23 cellular contexts compared by ENCODE assay signal in the genomic region with DNA sequence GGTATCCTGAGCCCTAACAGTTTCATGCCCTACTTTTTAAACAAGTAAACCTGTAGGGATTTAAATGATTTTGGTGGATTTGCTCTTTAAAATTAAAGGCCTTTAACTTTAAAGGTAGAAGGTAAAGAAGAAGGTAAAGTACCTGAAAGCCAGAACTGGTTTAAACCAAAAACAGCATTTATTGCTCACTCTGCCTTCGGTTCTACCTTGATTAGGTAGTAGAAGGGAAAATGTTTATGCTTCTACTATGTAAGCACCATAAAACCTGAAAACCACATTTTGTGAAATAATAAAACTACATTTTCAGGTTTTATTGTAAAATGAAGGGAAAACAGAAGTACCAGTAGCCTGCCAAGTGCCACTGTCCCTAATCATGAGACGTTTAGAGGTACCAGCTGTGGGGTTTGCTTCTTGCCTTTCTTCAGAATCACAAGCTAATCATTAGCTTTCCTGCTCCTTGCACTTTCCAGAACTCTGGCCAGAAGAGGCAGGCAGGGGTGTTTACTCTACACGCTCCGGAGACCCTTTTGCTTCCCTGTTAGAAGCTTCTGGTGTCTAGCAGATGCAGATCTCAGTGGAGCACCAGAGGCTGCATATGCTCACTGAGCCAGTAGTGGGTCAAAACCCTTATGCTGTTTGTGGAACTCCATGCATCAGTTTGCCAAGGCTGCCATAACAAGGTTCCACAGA. TPM values are rescaled to one million over a fixed set of nuclear protein-coding genes. Genes with fewer than 3 reads are reported as not detected.
DNase-seq lines count a peak whose midpoint lies in the region; ATAC-seq and TF ChIP-seq lines count a peak whose summit lies in the region.
"Had no signal": no experiment of that assay in that cellular context is flagged by ENCODE, and none has a peak within 500 bp of the region (broad histone marks: within the 10 kb centered on the region; RNA-seq: fewer than 3 reads in every experiment).

No MANE protein-coding gene starts in this region.

- peaks cover 26% of the 10 kb centered on the region for H3K4me1 Mint-ChIP-seq in nephron progenitor cell
- H3K4me1 Mint-ChIP-seq in activated naive CD8-positive, alpha-beta T cell treated with anti-CD3 and anti-CD28 coated beads, Interleukin-2, amount 50 U/mL, for 24 hours, result peaks cover 20% of the 10 kb centered on the region

- TF ChIP-seq POLR2A in body of pancreas (IDR thresholded peaks at IDR 0.05), result no peak
- no peak for TF ChIP-seq POLR2A in transverse colon (IDR thresholded peaks at IDR 0.05)

- H3K36me3 ChIP-seq in body of pancreas (replicated peaks in 1 of 2; ENCODE audit: insufficient read depth in 1 of 2, low read depth in 2 of 2) (no peaks in the 10 kb centered on the region), transverse colon (no peaks in the 10 kb centered on the region)
- H3K36me3 ChIP-seq: MG63 had no signal

- in situ Hi-C loops in transverse colon (cut with MboI; ENCODE audit: low pct_ligation_motif_present in 1 of 4, low pct_unique_long_range_greater_than_20kb in 1 of 4, low sequenced_read_pairs in 3 of 4), result no loop called here

- no peak for TF ChIP-seq EP300 in transverse colon (IDR thresholded peaks at IDR 0.05; ENCODE audit: low read depth)

- no peak overlapping the region for H3K4me3 ChIP-seq in body of pancreas
- H3K4me3 ChIP-seq in transverse colon, result no peak overlapping the region
- H3K4me3 ChIP-seq: A549; BLaER1 treated with 17β-estradiol and CSF1 and Interleukin-3, amounts not matched to agents 10 nM and 100 nM; GM23338; MG63 had no signal

- peak overlapping the region in 3 of 4 donors; percentile 46 to 65 (median 63) for H3K27ac ChIP-seq in body of pancreas
- no peak overlapping the region for H3K27ac ChIP-seq in transverse colon
- H3K27ac ChIP-seq: A549; BLaER1 treated with 17β-estradiol and CSF1 and Interleukin-3, amounts not matched to agents 10 nM and 100 nM had no signal

- peak; percentile 78 for ATAC-seq in body of pancreas
- peak; percentile 82 for ATAC-seq in left colon
- ATAC-seq in activated naive CD8-positive, alpha-beta T cell treated with anti-CD3 and anti-CD28 coated beads, Interleukin-2, amount 50 U/mL, for 24 hours, result no peak
- ATAC-seq: A549, GM23338 had no signal

- 22 to 28% methylated on average over 4 of the region's 4 CpGs for WGBS in body of pancreas, 2 donors
- 40 to 54% methylated on average over 4 of the region's 4 CpGs for WGBS in transverse colon (ENCODE audit: low coverage in 1 of 2), 2 donors

- peak overlapping the region; percentile 39 for H3K27ac Mint-ChIP-seq in nephron progenitor cell
- H3K27ac Mint-ChIP-seq in activated naive CD8-positive, alpha-beta T cell treated with anti-CD3 and anti-CD28 coated beads, Interleukin-2, amount 50 U/mL, for 24 hours, result no peak overlapping the region
- H3K27ac Mint-ChIP-seq: CD4-positive, alpha-beta T cell; GM23338; H9 had no signal

- peak in 2 of 4 donors; percentile 40 to 41 for DNase-seq in body of pancreas
- DNase-seq in left colon, result no peak
- no peak for DNase-seq in nephron progenitor cell
- DNase-seq in transverse colon, result no peak
- DNase-seq in activated naive CD8-positive, alpha-beta T cell treated with anti-CD3 and anti-CD28 coated beads, Interleukin-2, amount 50 U/mL, for 24 hours, result no peak
- no peak for DNase-seq in activated naive CD4-positive, alpha-beta T cell (lab: John Stamatoyannopoulos, UW)
- DNase-seq in anterior cingulate cortex (lab: John Stamatoyannopoulos, UW), result no peak
- DNase-seq: AML-193; CD4-positive, alpha-beta T cell; DMS53; H9; KBM-7; MG63; NCI-H1105 treated with DMSO at 0.1 percent for 48 hours; NCI-H146; NCI-H1930; NCI-H2107; NCI-H446; NCI-H524 treated with DMSO at 0.1 percent for 48 hours; NCI-H774 had no signal

- H3K27me3 ChIP-seq in body of pancreas (no peaks in the 10 kb centered on the region), transverse colon (no peaks in the 10 kb centered on the region)
- H3K27me3 ChIP-seq: MG63 had no signal

- no peaks in the 10 kb centered on the region for H3K27me3 Mint-ChIP-seq in nephron progenitor cell (ENCODE audit: low read depth, poor library complexity)
- no peaks in the 10 kb centered on the region for H3K27me3 Mint-ChIP-seq in activated naive CD8-positive, alpha-beta T cell treated with anti-CD3 and anti-CD28 coated beads, Interleukin-2, amount 50 U/mL, for 24 hours
- H3K27me3 Mint-ChIP-seq: CD4-positive, alpha-beta T cell had no signal

- H3K9me3 ChIP-seq in body of pancreas, result no peaks in the 10 kb centered on the region
- H3K9me3 ChIP-seq in transverse colon, result no peaks in the 10 kb centered on the region
- H3K9me3 ChIP-seq: A549, MG63 had no signal

- no peak overlapping the region for H3K4me3 Mint-ChIP-seq in nephron progenitor cell
- no peak overlapping the region for H3K4me3 Mint-ChIP-seq in activated naive CD8-positive, alpha-beta T cell treated with anti-CD3 and anti-CD28 coated beads, Interleukin-2, amount 50 U/mL, for 24 hours
- H3K4me3 Mint-ChIP-seq: CD4-positive, alpha-beta T cell; GM23338; H9 had no signal

- H3K9me3 Mint-ChIP-seq in nephron progenitor cell, result peaks cover 49% of the 10 kb centered on the region
- no peaks in the 10 kb centered on the region for H3K9me3 Mint-ChIP-seq in activated naive CD8-positive, alpha-beta T cell treated with anti-CD3 and anti-CD28 coated beads, Interleukin-2, amount 50 U/mL, for 24 hours
- H3K9me3 Mint-ChIP-seq: CD4-positive, alpha-beta T cell had no signal

- TF ChIP-seq CTCF in body of pancreas (IDR thresholded peaks at IDR 0.05) (no peak), nephron progenitor cell (IDR thresholded peaks at IDR 0.05) (no peak), transverse colon (IDR thresholded peaks at IDR 0.05) (no peak)

- peaks cover 31% of the 10 kb centered on the region for H3K4me1 ChIP-seq in body of pancreas
- H3K4me1 ChIP-seq in transverse colon, result peaks cover 0 to 18% (median 6%) of the 10 kb centered on the region in 4 donors
- H3K4me1 ChIP-seq: A549 had no signal

- peaks cover 84% of the 10 kb centered on the region for H3K36me3 Mint-ChIP-seq in nephron progenitor cell (ENCODE audit: low read depth)
- H3K36me3 Mint-ChIP-seq in activated naive CD8-positive, alpha-beta T cell treated with anti-CD3 and anti-CD28 coated beads, Interleukin-2, amount 50 U/mL, for 24 hours (ENCODE audit: low read depth), result peaks cover 19% of the 10 kb centered on the region

- intact Hi-C loops in body of pancreas (cut with DNase I) (no loop called here), left colon (cut with DNase I, micrococcal nuclease) (no loop called here), transverse colon (cut with DNase I; ENCODE audit: low total_unique reads) (no loop called here)

RNA-seq across cellular contexts. Expression of gene RPIA, which starts 33.3 kb away (rescaled TPM):
- total RNA-seq in body of pancreas, result 10 to 100 TPM; 10.9 to 18.5 TPM
- 10 to 100 TPM; 20.1 to 28.5 TPM for total RNA-seq in left colon
- 10 to 100 TPM in 2 of 4 donors, 1 to 10 TPM in 2; 2.2 to 20.8 (median 9.7) TPM for total RNA-seq in transverse colon

Comparison
In these comparisons a context has a peak if more than half of its experiments do, and no peak if none do; other contexts are left out.
1. H3K27ac ChIP-seq: peak in body of pancreas (3 of 4); none in transverse colon (0 of 4).